In the genomic region with DNA sequence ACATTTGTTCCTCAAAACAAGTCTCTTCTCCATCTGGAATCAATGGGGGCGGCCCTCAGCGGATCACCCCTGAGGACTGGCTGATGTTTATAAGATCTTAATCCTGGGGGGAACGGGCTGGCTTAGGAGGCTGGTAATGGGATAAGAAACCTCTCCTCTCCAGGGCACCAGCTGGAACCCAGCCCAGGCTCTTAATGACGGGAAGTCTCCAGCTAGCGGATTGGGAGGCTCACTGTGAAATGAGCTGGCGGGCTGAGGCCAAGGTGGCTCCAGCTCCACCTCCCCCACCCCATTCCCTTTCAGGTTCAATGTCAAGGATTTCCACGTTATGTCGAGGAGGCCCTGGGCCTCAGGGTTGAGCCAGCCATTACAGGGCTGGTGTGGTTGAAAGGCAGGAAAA, we compare ENCODE assay signal across 22 cellular contexts.
DNase-seq lines count a peak whose midpoint lies in the region; ATAC-seq and TF ChIP-seq lines count a peak whose summit lies in the region.
"Had no signal": no experiment of that assay in that cellular context is flagged by ENCODE, and none has a peak within 500 bp of the region (broad histone marks: within the 10 kb centered on the region; RNA-seq: fewer than 3 reads in every experiment).

No MANE protein-coding gene starts in this region.

- DNase-seq in CD8-positive, alpha-beta T cell = no peak
- DNase-seq in H4 (ENCODE audit: low spot score) = peak; percentile 63
- DNase-seq in NCI-H82 (lab: John Stamatoyannopoulos, UW) = peak; percentile 99
- peak; percentile 29 for DNase-seq in mesendoderm
- DNase-seq in activated CD4-positive, CD25-positive, alpha-beta regulatory T cell (lab: John Stamatoyannopoulos, UW) = no peak
- no peak for DNase-seq in middle frontal gyrus (ENCODE audit: extremely low spot score, low spot score)
- no peak for DNase-seq in substantia nigra (lab: John Stamatoyannopoulos, UW)
- DNase-seq: Calu3; CD4-positive, alpha-beta memory T cell; H7; HFFc6; Karpas-422; NCI-H1436; NCI-H2029; NCI-H510A; OCI-M1; Right ventricle myocardium superior; T-helper 1 cell had no signal

- intact Hi-C loops in CD8-positive, alpha-beta T cell (cut with DNase I, micrococcal nuclease) = no loop called here

- H3K9ac ChIP-seq in mesendoderm (ENCODE audit: low read length) = no peak overlapping the region
- H3K9ac ChIP-seq: BLaER1 had no signal

- no peaks in the 10 kb centered on the region for H3K9me3 ChIP-seq in CD8-positive, alpha-beta T cell (ENCODE audit: low read length)
- H3K9me3 ChIP-seq: A549, BLaER1 had no signal

- H3K4me3 ChIP-seq in CD8-positive, alpha-beta T cell (ENCODE audit: low read depth, low read length) = no peak overlapping the region
- no peak overlapping the region for H3K4me3 ChIP-seq in mesendoderm (ENCODE audit: low read length)
- H3K4me3 ChIP-seq: A549, BLaER1 had no signal

- H3K27ac ChIP-seq in CD8-positive, alpha-beta T cell (ENCODE audit: low read depth, low read length) = no peak overlapping the region
- H3K27ac ChIP-seq in mesendoderm (ENCODE audit: low read depth, low read length) (no peak overlapping the region), substantia nigra (ENCODE audit: low read depth, low read length, poor library complexity, severe bottlenecking) (no peak overlapping the region)
- H3K27ac ChIP-seq: A549, BLaER1 had no signal

- H3K27me3 ChIP-seq in CD8-positive, alpha-beta T cell (ENCODE audit: insufficient read depth, low read length) = no peaks in the 10 kb centered on the region
- H3K27me3 ChIP-seq in mesendoderm (ENCODE audit: insufficient read depth, low read length, poor library complexity) = no peaks in the 10 kb centered on the region
- H3K27me3 ChIP-seq: BLaER1 had no signal

- no peak overlapping the region for H2BK120ac ChIP-seq in mesendoderm (ENCODE audit: low read depth, low read length)

- H3K27me3 Mint-ChIP-seq in CD8-positive, alpha-beta T cell (ENCODE audit: low read depth) = no peaks in the 10 kb centered on the region
- H3K27me3 Mint-ChIP-seq: CD4-positive, alpha-beta memory T cell; IgD-negative memory B cell had no signal

- TF ChIP-seq CTCF in CD8-positive, alpha-beta T cell (IDR thresholded peaks at IDR 0.05) = no peak

- H3K36me3 Mint-ChIP-seq in CD8-positive, alpha-beta T cell = peaks cover 40% of the 10 kb centered on the region

- H2BK5ac ChIP-seq in mesendoderm (ENCODE audit: low read length) = no peak overlapping the region

- ATAC-seq in CD8-positive, alpha-beta T cell = no peak
- ATAC-seq: A549, SK-N-SH treated with all-trans-retinoic acid at 6 μM for 48 hours had no signal

- POLR2A ChIA-PET in CD8-positive, alpha-beta T cell (lab: Charles Lee) = no interaction called here

- no peaks in the 10 kb centered on the region for H3K9me3 Mint-ChIP-seq in CD8-positive, alpha-beta T cell

- H3K36me3 ChIP-seq in CD8-positive, alpha-beta T cell (ENCODE audit: insufficient read depth, low read length) = no peaks in the 10 kb centered on the region
- no peaks in the 10 kb centered on the region for H3K36me3 ChIP-seq in mesendoderm (ENCODE audit: control insufficient read depth, insufficient read depth, low read length)
- H3K36me3 ChIP-seq: BLaER1 had no signal

- H3K79me1 ChIP-seq in mesendoderm (ENCODE audit: low read length) = no peaks in the 10 kb centered on the region

- H3K4me1 Mint-ChIP-seq in CD8-positive, alpha-beta T cell (ENCODE audit: low read depth) = peaks cover 16% of the 10 kb centered on the region
- H3K4me1 Mint-ChIP-seq: IgD-negative memory B cell had no signal

- H3K4ac ChIP-seq in mesendoderm (ENCODE audit: low read depth, low read length) = no peak overlapping the region

- H4K5ac ChIP-seq in mesendoderm (ENCODE audit: low read length) = no peak overlapping the region

- no peak overlapping the region for H3K56ac ChIP-seq in mesendoderm (ENCODE audit: low read length)

- H3K79me2 ChIP-seq in mesendoderm (ENCODE audit: control insufficient read depth, insufficient read depth, low read length) = no peaks in the 10 kb centered on the region

- CTCF ChIA-PET in CD8-positive, alpha-beta T cell (lab: Charles Lee) = interaction anchor here (1.9 kb wide), 1 partner anchor 10 kb away, joined by 6 read pairs; no protein-coding TSS in a partner anchor

- H3K4me2 ChIP-seq in mesendoderm (ENCODE audit: low read length) = no peak overlapping the region
- H3K4me2 ChIP-seq: A549, BLaER1 had no signal

- H2BK15ac ChIP-seq in mesendoderm (replicated peaks; ENCODE audit: low read depth) = no peak overlapping the region

- no peak overlapping the region for H4K8ac ChIP-seq in mesendoderm (ENCODE audit: low read depth, low read length)

- H3K4me3 Mint-ChIP-seq in CD8-positive, alpha-beta T cell = no peak overlapping the region
- H3K4me3 Mint-ChIP-seq: CD4-positive, alpha-beta memory T cell; HFFc6; IgD-negative memory B cell had no signal

- no peaks in the 10 kb centered on the region for H3K4me1 ChIP-seq in CD8-positive, alpha-beta T cell (ENCODE audit: insufficient read depth, low read length)
- H3K4me1 ChIP-seq in mesendoderm (ENCODE audit: control insufficient read depth, low read depth, low read length) = no peaks in the 10 kb centered on the region
- H3K4me1 ChIP-seq: A549, BLaER1 had no signal

- H3K23ac ChIP-seq in mesendoderm (ENCODE audit: low read length) = no peak overlapping the region

- no peak overlapping the region for H3K18ac ChIP-seq in mesendoderm (ENCODE audit: low read length)

- no CpG with 5 or more reads among the region's 8 CpGs for WGBS in mesendoderm (ENCODE audit: extremely low coverage, insufficient coverage, low lambda C conversion rate)

- H2AK5ac ChIP-seq in mesendoderm (ENCODE audit: low read length) = no peak overlapping the region

- peak overlapping the region; percentile 17 for H3K27ac Mint-ChIP-seq in CD8-positive, alpha-beta T cell
- H3K27ac Mint-ChIP-seq: HFFc6, IgD-negative memory B cell had no signal

Comparison
In these comparisons a context has a peak if more than half of its experiments do, and no peak if none do; other contexts are left out.
1. DNase-seq: peak in H4 (single experiment), NCI-H82 (single experiment) and mesendoderm (single experiment); none in CD8-positive, alpha-beta T cell (0 of 7), activated CD4-positive, CD25-positive, alpha-beta regulatory T cell (0 of 4), middle frontal gyrus (single experiment) and substantia nigra (0 of 49).